ENCODE assay signal across 27 cellular contexts in genomic region chr17:43892672-43892975, GRCh38. TPM values are rescaled to one million over a fixed set of nuclear protein-coding genes. Genes with fewer than 3 reads are reported as not detected.
DNase-seq lines count a peak whose midpoint lies in the region; FAIRE-seq and TF ChIP-seq lines count a peak whose summit lies in the region.
"Had no signal": no experiment of that assay in that cellular context is flagged by ENCODE, and none has a peak within 500 bp of the region (broad histone marks: within the 10 kb centered on the region; RNA-seq: fewer than 3 reads in every experiment).

No MANE protein-coding gene starts in this region.

- H3K4me3 Mint-ChIP-seq in T-helper 2 cell treated with Interferon-gamma antibody and Interleukin-4, amounts not matched to agents 5 μg/mL and 100 μg/mL, for 36 hours, result no peak overlapping the region
- H3K4me3 Mint-ChIP-seq: CD4-positive, alpha-beta memory T cell had no signal

- H2BK12ac ChIP-seq in H1 (ENCODE audit: low read depth, low read length), result peak overlapping the region; percentile 72; the same call in 1 of the 2 replicates

- no peak for FAIRE-seq in H1 (lab: Jason Lieb, UNC)
- FAIRE-seq: A549, GM12878 had no signal

- H3K4me1 Mint-ChIP-seq in T-helper 2 cell treated with Interferon-gamma antibody and Interleukin-4, amounts not matched to agents 5 μg/mL and 100 μg/mL, for 36 hours (ENCODE audit: low read depth), result no peaks in the 10 kb centered on the region
- H3K4me1 Mint-ChIP-seq: CD4-positive, alpha-beta memory T cell had no signal

- H3K9ac ChIP-seq in HUES6 (ENCODE audit: low read length) (no peak overlapping the region), H1 (replicated peaks in 1 of 4; ENCODE audit: extremely low read depth in 1 of 4, low read depth in 3 of 4, low read length in 3 of 4) (no peak overlapping the region)

- H3K36me3 Mint-ChIP-seq in T-helper 2 cell treated with Interferon-gamma antibody and Interleukin-4, amounts not matched to agents 5 μg/mL and 100 μg/mL, for 36 hours (ENCODE audit: low read depth), result no peaks in the 10 kb centered on the region

- no peaks in the 10 kb centered on the region for H3K23me2 ChIP-seq in H1 (ENCODE audit: low read depth, low read length)

- H3K4me3 ChIP-seq in HUES6 (ENCODE audit: low read depth, low read length), result 0 out of 2 replicates have a peak overlapping the region, but pooled peaks have one; percentile 4
- peak overlapping the region in 1 of 4 experiments; percentile 8; a peak in 1 of 8 replicates for H3K4me3 ChIP-seq in H1 (ENCODE audit: extremely low read depth in 1 of 4, insufficient read depth in 2 of 4, low read depth in 3 of 4, low read length in 4 of 4)
- no peak overlapping the region for H3K4me3 ChIP-seq in iPS DF 6.9 (ENCODE audit: low read length)
- H3K4me3 ChIP-seq in dorsolateral prefrontal cortex, result no peak overlapping the region
- H3K4me3 ChIP-seq: A549, GM12878, MG63 had no signal

- no peak overlapping the region for H2BK20ac ChIP-seq in H1 (ENCODE audit: low read length)

- H3K14ac ChIP-seq in H1 (ENCODE audit: insufficient read length), result no peak overlapping the region

- CTCF ChIA-PET in H1 (lab: Charles Lee; ENCODE audit: partially characterized antibody), result interaction anchor here (0.7 to 25.8 kb wide), 8 partner anchors 14 to 105 kb away, joined by 3 to 403 read pairs (median 5); no protein-coding TSS in a partner anchor

- H3K18ac ChIP-seq in H1 (ENCODE audit: extremely low read depth, low read length), result no peak overlapping the region

- H2BK15ac ChIP-seq in H1 (ENCODE audit: low read length), result no peak overlapping the region

- H4K5ac ChIP-seq in H1 (ENCODE audit: insufficient read length, low read depth, low read length), result no peak overlapping the region

- peaks cover 0 to 5% of the 10 kb centered on the region in 2 experiments for H4K20me1 ChIP-seq in H1 (replicated peaks in 1 of 2; ENCODE audit: control insufficient read depth in 1 of 2, insufficient read depth in 2 of 2, low read length in 2 of 2)

- H3K4me1 ChIP-seq in HUES6 (ENCODE audit: control insufficient read depth, insufficient read depth, low read length) (peaks cover 21% of the 10 kb centered on the region), H1 (replicated peaks in 1 of 4; ENCODE audit: control insufficient read depth in 3 of 4, insufficient read depth in 4 of 4, low read length in 3 of 4) (peaks cover 9 to 17% (median 14%) of the 10 kb centered on the region in 4 experiments), iPS DF 6.9 (ENCODE audit: control insufficient read depth, insufficient read depth, low read length) (peaks cover 5% of the 10 kb centered on the region; the same call in 1 of the 2 replicates)
- H3K4me1 ChIP-seq: A549, Caco-2 had no signal

- H2BK120ac ChIP-seq in H1 (replicated peaks; ENCODE audit: low read depth, low read length), result no peak overlapping the region

- 37% methylated on average over 5 of the region's 5 CpGs; no CpG with 5 or more reads in 1 of the 2 experiments for WGBS in H1 (ENCODE audit: extremely low coverage in 1 of 2, insufficient coverage in 1 of 2, insufficient read length in 1 of 2, insufficient replicate concordance in 2 of 2, low coverage in 1 of 2, low lambda C conversion rate in 2 of 2, missing lambda C conversion rate in 1 of 2), 2 experiments
- WGBS in iPS DF 6.9 (ENCODE audit: insufficient coverage, insufficient read length), result no CpG with 5 or more reads among the region's 5 CpGs

- no peaks in the 10 kb centered on the region for H3K9me3 Mint-ChIP-seq in T-helper 2 cell treated with Interferon-gamma antibody and Interleukin-4, amounts not matched to agents 5 μg/mL and 100 μg/mL, for 36 hours

- no peak overlapping the region for H3K27ac Mint-ChIP-seq in T-helper 2 cell treated with Interferon-gamma antibody and Interleukin-4, amounts not matched to agents 5 μg/mL and 100 μg/mL, for 36 hours

- no peak overlapping the region for H2AK5ac ChIP-seq in H1 (ENCODE audit: low read depth, low read length)

- peaks cover 27% of the 10 kb centered on the region for H3K27me3 Mint-ChIP-seq in T-helper 2 cell treated with Interferon-gamma antibody and Interleukin-4, amounts not matched to agents 5 μg/mL and 100 μg/mL, for 36 hours (ENCODE audit: low read depth)

- H3K9me3 ChIP-seq in HUES6 (ENCODE audit: control insufficient read depth, insufficient read depth, low read depth, low read length) (no peaks in the 10 kb centered on the region), H1 (ENCODE audit: insufficient read depth in 2 of 2, low read depth in 1 of 2, low read length in 1 of 2) (no peaks in the 10 kb centered on the region), iPS DF 6.9 (ENCODE audit: control insufficient read depth, insufficient read depth, low read length) (no peaks in the 10 kb centered on the region)
- H3K9me3 ChIP-seq: A549, Caco-2, MG63 had no signal

- TF ChIP-seq POLR2A in H1 (IDR thresholded peaks at IDR 0.05; ENCODE audit: control extremely low read depth in 1 of 2, low read depth in 2 of 2, low read length in 2 of 2), result no peak

- H3K4ac ChIP-seq in H1 (replicated peaks; ENCODE audit: insufficient read length, low read depth, low read length), result no peak overlapping the region

- H3K23ac ChIP-seq in H1 (ENCODE audit: insufficient read length), result no peak overlapping the region

- TF ChIP-seq CTCF in H1 (IDR thresholded peaks at IDR 0.05; ENCODE audit: control extremely low read depth in 1 of 3, insufficient read depth in 1 of 3, low read depth in 1 of 3, low read length in 3 of 3), result no peak
- TF ChIP-seq CTCF in dorsolateral prefrontal cortex (IDR thresholded peaks at IDR 0.05 in 54 of 56, conservative IDR thresholded peaks at IDR 0.05 in 2 of 56; ENCODE audit: low read depth in 1 of 56, partially characterized antibody in 56 of 56), result no peak

- H4K91ac ChIP-seq in H1 (replicated peaks; ENCODE audit: insufficient read length, low read length), result peak overlapping the region; percentile 15

- H3K79me1 ChIP-seq in H1 (ENCODE audit: low read depth, low read length), result 0 out of 2 replicates have a peak, but pooled peaks cover 3% of the 10 kb centered on the region

- POLR2A ChIA-PET in H1 (lab: Charles Lee; ENCODE audit: partially characterized antibody), result interaction anchor here (0.7 kb wide), 1 partner anchor 110 kb away, joined by 3 read pairs; no protein-coding TSS in a partner anchor

- TF ChIP-seq EP300 in H1 (IDR thresholded peaks at IDR 0.05; ENCODE audit: borderline replicate concordance in 1 of 2, low read depth in 2 of 2, low read length in 2 of 2), result no peak

- H4K8ac ChIP-seq in H1 (ENCODE audit: extremely low read depth, insufficient read depth, low read length), result no peak overlapping the region

- H3K27ac ChIP-seq in HUES6 (ENCODE audit: low read depth, low read length) (peak overlapping the region; percentile 30; the same call in 1 of the 2 replicates), H1 (ENCODE audit: low read depth, low read length) (no peak overlapping the region), iPS DF 6.9 (ENCODE audit: low read length) (peak overlapping the region; percentile 42), dorsolateral prefrontal cortex (peak overlapping the region in 1 of 59 donors; percentile 9)
- H3K27ac ChIP-seq: A549, RWPE1 had no signal

- intact Hi-C loops in dorsolateral prefrontal cortex (cut with DNase I), result no loop called here

- no peak overlapping the region for H3K56ac ChIP-seq in H1 (replicated peaks; ENCODE audit: insufficient read length, low read depth, low read length)

- no peak for DNase-seq in H1 (ENCODE audit: low read depth in 1 of 2, low spot score in 2 of 2)
- no peak for DNase-seq in iPS DF 6.9 (ENCODE audit: low read depth, low spot score)
- no peak for DNase-seq in T-helper 2 cell treated with Interferon-gamma antibody and Interleukin-4, amounts not matched to agents 5 μg/mL and 100 μg/mL, for 36 hours (ENCODE audit: low spot score)
- DNase-seq in glomerular visceral epithelial cell (ENCODE audit: extremely low spot score), result no peak
- DNase-seq in retina, result no peak
- DNase-seq in dorsolateral prefrontal cortex, result no peak
- DNase-seq: C1 segment of cervical spinal cord; Caco-2; CD4-positive, alpha-beta memory T cell; DMS79; EL; GDM1; IMR-90; KG1; MG63; NCI-H1105 treated with DMSO at 0.1 percent for 48 hours; NCI-H146; NCI-H2029; NCI-H446; NCI-H524 treated with DMSO at 0.1 percent for 48 hours had no signal

- H3K36me3 ChIP-seq in HUES6 (ENCODE audit: control insufficient read depth, insufficient read depth, low read length), result peaks cover 3% of the 10 kb centered on the region; the same call in 1 of the 2 replicates
- no peaks in the 10 kb centered on the region; a peak in 1 of 8 replicates for H3K36me3 ChIP-seq in H1 (ENCODE audit: control insufficient read depth in 2 of 4, insufficient read depth in 4 of 4, low read length in 3 of 4)
- H3K36me3 ChIP-seq in iPS DF 6.9 (ENCODE audit: control insufficient read depth, insufficient read depth, low read length), result no peaks in the 10 kb centered on the region
- H3K36me3 ChIP-seq: MG63 had no signal

- peak overlapping the region; percentile 53; the same call in 1 of the 2 replicates for H2BK5ac ChIP-seq in H1 (ENCODE audit: low read depth, low read length)

- no peak overlapping the region for H2AFZ ChIP-seq in H1 (ENCODE audit: low read length)

- H3K79me2 ChIP-seq in H1 (ENCODE audit: control insufficient read depth in 1 of 2, insufficient read depth in 2 of 2, low read length in 2 of 2), result 0 out of 4 replicates have a peak, but pooled peaks cover 0 to 2% of the 10 kb centered on the region in 2 experiments

- TF ChIP-seq RAD21 in H1 (IDR thresholded peaks at IDR 0.05 in 1 of 2, conservative IDR thresholded peaks at IDR 0.05 in 1 of 2; ENCODE audit: low read depth in 2 of 2, low read length in 2 of 2), result no peak

- no peaks in the 10 kb centered on the region for H3K27me3 ChIP-seq in HUES6 (ENCODE audit: control insufficient read depth, insufficient read depth, low read length)
- no peaks in the 10 kb centered on the region for H3K27me3 ChIP-seq in H1 (replicated peaks in 1 of 4; ENCODE audit: control insufficient read depth in 3 of 4, extremely low read depth in 1 of 4, insufficient read depth in 3 of 4, low read length in 3 of 4)
- no peaks in the 10 kb centered on the region for H3K27me3 ChIP-seq in iPS DF 6.9 (ENCODE audit: control insufficient read depth, insufficient read depth, low read length)
- no peaks in the 10 kb centered on the region for H3K27me3 ChIP-seq in dorsolateral prefrontal cortex

- H3K4me2 ChIP-seq in H1 (ENCODE audit: insufficient read depth in 1 of 2, low read depth in 2 of 2, low read length in 2 of 2), result peak overlapping the region; percentile 45 to 49
- H3K4me2 ChIP-seq: A549 had no signal

RNA-seq across cellular contexts. Expression of gene MPP2, which starts 14.7 kb away (rescaled TPM):
- 30.9 and 31.6 TPM in 2 replicates for total RNA-seq in H1 (2021; fragmentation: NEBNext Ultra II Directional; extraction: Animal tissue kit (Norgen Biotek cat#: 25700))
- polyA plus RNA-seq in H1 (2011; rRNA removed), result 33.5 and 34.1 TPM in 2 replicates
- 32.2 TPM for polyA plus RNA-seq in H1 (2011; cell fraction: cytosol; rRNA removed)
- 34.9 TPM for polyA plus RNA-seq in H1 (2011; cell fraction: nucleus; rRNA removed)
- 24.3 to 30.8 TPM (median 28.2 TPM) in 4 replicates for polyA plus RNA-seq in H1 (2012, experiment 1 of 2)
- 35.9 TPM for polyA plus RNA-seq in H1 (2012, experiment 2 of 2)
- polyA plus RNA-seq in H1 (2013, experiment 1 of 2), result 12.0 TPM
- polyA plus RNA-seq in H1 (2013, experiment 2 of 2), result 12.3 TPM
- polyA minus RNA-seq in H1 (2011; rRNA and poly(A)+ RNA removed), result 41.6 and 46.0 TPM in 2 replicates
- polyA minus RNA-seq in H1 (2011; cell fraction: cytosol; rRNA and poly(A)+ RNA removed), result 23.7 TPM
- polyA minus RNA-seq in H1 (2011; cell fraction: nucleus; rRNA and poly(A)+ RNA removed), result 15.2 TPM
- 10 to 100 TPM; 41.7 to 92.6 (median 64.0) TPM for total RNA-seq in dorsolateral prefrontal cortex

RNA-seq across cellular contexts. Expression of gene CD300LG, which starts 45.6 kb away (rescaled TPM):
- not detected in 2 replicates for total RNA-seq in H1 (2021; fragmentation: NEBNext Ultra II Directional; extraction: Animal tissue kit (Norgen Biotek cat#: 25700))
- polyA plus RNA-seq in H1 (2011; rRNA removed), result 0.06 and 0.14 TPM in 2 replicates
- polyA plus RNA-seq in H1 (2011; cell fraction: cytosol; rRNA removed), result 0.13 TPM
- polyA plus RNA-seq in H1 (2011; cell fraction: nucleus; rRNA removed), result not detected
- polyA plus RNA-seq in H1 (2012, experiment 1 of 2), result 0.11 TPM in 1 of 4 replicates, not detected in the others
- not detected for polyA plus RNA-seq in H1 (2012, experiment 2 of 2)
- 0.02 TPM for polyA plus RNA-seq in H1 (2013, experiment 1 of 2)
- polyA plus RNA-seq in H1 (2013, experiment 2 of 2), result 0.02 TPM
- 0.17 TPM in 1 of 2 replicates, not detected in the other for polyA minus RNA-seq in H1 (2011; rRNA and poly(A)+ RNA removed)
- not detected for polyA minus RNA-seq in H1 (2011; cell fraction: cytosol; rRNA and poly(A)+ RNA removed)
- polyA minus RNA-seq in H1 (2011; cell fraction: nucleus; rRNA and poly(A)+ RNA removed), result not detected
- total RNA-seq in dorsolateral prefrontal cortex, result under 1 TPM in 13 of 120 experiments, not detected in 107; 0.17 to 0.74 (median 0.35) TPM
- total RNA-seq: Caco-2; CD4-positive, alpha-beta memory T cell; GM12878; H4; HT-29; IMR-90; SK-MEL-5 had no signal
- polyA plus RNA-seq: A549; CD4-positive, alpha-beta memory T cell; GM12878; IMR-90 had no signal

RNA-seq across cellular contexts. Expression of gene PPY, which starts 49.7 kb away (rescaled TPM):
- not detected in 2 replicates for total RNA-seq in H1 (2021; fragmentation: NEBNext Ultra II Directional; extraction: Animal tissue kit (Norgen Biotek cat#: 25700))
- polyA plus RNA-seq in H1 (2011; rRNA removed), result 0.26 TPM in 1 of 2 replicates, not detected in the other
- 0.31 TPM for polyA plus RNA-seq in H1 (2011; cell fraction: cytosol; rRNA removed)
- polyA plus RNA-seq in H1 (2011; cell fraction: nucleus; rRNA removed), result 0.51 TPM
- polyA plus RNA-seq in H1 (2012, experiment 1 of 2), result not detected in 4 replicates
- not detected for polyA plus RNA-seq in H1 (2012, experiment 2 of 2)
- 0.26 TPM for polyA plus RNA-seq in H1 (2013, experiment 1 of 2)
- polyA plus RNA-seq in H1 (2013, experiment 2 of 2), result 0.42 TPM
- polyA minus RNA-seq in H1 (2011; rRNA and poly(A)+ RNA removed), result not detected in 2 replicates
- polyA minus RNA-seq in H1 (2011; cell fraction: cytosol; rRNA and poly(A)+ RNA removed), result not detected
- polyA minus RNA-seq in H1 (2011; cell fraction: nucleus; rRNA and poly(A)+ RNA removed), result not detected
- not detected for total RNA-seq in dorsolateral prefrontal cortex
- total RNA-seq: Caco-2; CD4-positive, alpha-beta memory T cell; GM12878; H4; HT-29; IMR-90; SK-MEL-5 had no signal
- polyA plus RNA-seq: A549; CD4-positive, alpha-beta memory T cell; IMR-90 had no signal

RNA-seq across cellular contexts. Expression of gene MPP3, which starts 59.7 kb away (rescaled TPM):
- total RNA-seq in H1 (2021; fragmentation: NEBNext Ultra II Directional; extraction: Animal tissue kit (Norgen Biotek cat#: 25700)), result 5.5 and 6.1 TPM in 2 replicates
- polyA plus RNA-seq in H1 (2011; rRNA removed), result 3.1 and 3.8 TPM in 2 replicates
- polyA plus RNA-seq in H1 (2011; cell fraction: cytosol; rRNA removed), result 6.2 TPM
- 21.1 TPM for polyA plus RNA-seq in H1 (2011; cell fraction: nucleus; rRNA removed)
- 6.1 to 7.7 TPM (median 7.3 TPM) in 4 replicates for polyA plus RNA-seq in H1 (2012, experiment 1 of 2)
- polyA plus RNA-seq in H1 (2012, experiment 2 of 2), result 1.8 TPM
- polyA plus RNA-seq in H1 (2013, experiment 1 of 2), result 5.1 TPM
- polyA plus RNA-seq in H1 (2013, experiment 2 of 2), result 5.1 TPM
- polyA minus RNA-seq in H1 (2011; rRNA and poly(A)+ RNA removed), result 5.6 and 6.1 TPM in 2 replicates
- polyA minus RNA-seq in H1 (2011; cell fraction: cytosol; rRNA and poly(A)+ RNA removed), result 5.9 TPM
- 9.3 TPM for polyA minus RNA-seq in H1 (2011; cell fraction: nucleus; rRNA and poly(A)+ RNA removed)
- total RNA-seq in dorsolateral prefrontal cortex, result 10 to 100 TPM in 48 of 120 experiments, 1 to 10 TPM in 72; 4.8 to 18.7 (median 9.5) TPM
- total RNA-seq: GM12878 had no signal
- polyA plus RNA-seq: GM12878 had no signal
